ENCODE assay signal across 2 cellular contexts in genomic region chr1:209430821-209431259, GRCh38.
TF ChIP-seq lines count a peak whose summit lies in the region.

No MANE protein-coding gene starts in this region.

TF ChIP-seq in GM23338, 12 proteins besides CTCF, POLR2A, EP300 and RAD21:
- no peak for TF ChIP-seq ZNF462 (CRISPR knock-in tag; IDR thresholded peaks at IDR 0.05)
- no peak for TF ChIP-seq ETS1 (IDR thresholded peaks at IDR 0.05)
- no peak for TF ChIP-seq EZH2phosphoT487 (IDR thresholded peaks at IDR 0.05; ENCODE audit: unreplicated experiment)
- no peak for TF ChIP-seq REST (IDR thresholded peaks at IDR 0.05; ENCODE audit: unreplicated experiment)
- TF ChIP-seq ZNF114 (CRISPR knock-in tag; IDR thresholded peaks at IDR 0.05), result no peak
- TF ChIP-seq ZNF331 (CRISPR knock-in tag; IDR thresholded peaks at IDR 0.05; ENCODE audit: low read depth), result no peak
- TF ChIP-seq NANOG (IDR thresholded peaks at IDR 0.05; ENCODE audit: borderline replicate concordance), result no peak
- TF ChIP-seq STAT1 (IDR thresholded peaks at IDR 0.05; ENCODE audit: unreplicated experiment), result no peak
- no peak for TF ChIP-seq CREB1 (CRISPR knock-in tag; IDR thresholded peaks at IDR 0.05; ENCODE audit: low read depth)
- no peak for TF ChIP-seq EZH2 (IDR thresholded peaks at IDR 0.05; ENCODE audit: low read depth, unreplicated experiment)
- no peak for TF ChIP-seq POLR2AphosphoS5 (IDR thresholded peaks at IDR 0.05; ENCODE audit: low read depth)

TF ChIP-seq in WTC11, 78 proteins besides CTCF, POLR2A, EP300 and RAD21 (continued from another document):
- TF ChIP-seq PREB (CRISPR knock-in tag; IDR thresholded peaks at IDR 0.05; ENCODE audit: borderline replicate concordance), result no peak
- TF ChIP-seq ZNF423 (CRISPR knock-in tag; IDR thresholded peaks at IDR 0.05), result no peak
TF ChIP-seq in WTC11: peak in this region for 1.
